ENCODE assay signal across 10 cellular contexts in genomic region chr5:132086277-132086794, GRCh38. TPM values are rescaled to one million over a fixed set of nuclear protein-coding genes. Genes with fewer than 3 reads are reported as not detected.
DNase-seq lines count a peak whose midpoint lies in the region; ATAC-seq and TF ChIP-seq lines count a peak whose summit lies in the region.
"Had no signal": no experiment of that assay in that cellular context is flagged by ENCODE, and none has a peak within 500 bp of the region (broad histone marks: within the 10 kb centered on the region; RNA-seq: fewer than 3 reads in every experiment).

No MANE protein-coding gene starts in this region.

- BruUV-seq in Caco-2 (replicated peaks; lab: Mats Ljungman, UMichigan) = no TSS peak

- no peaks in the 10 kb centered on the region for H3K36me3 Mint-ChIP-seq in Caco-2 (ENCODE audit: insufficient read depth, unreplicated experiment)

- H3K4me3 ChIP-seq in HEK293 (ENCODE audit: low read depth, low read length) (no peak overlapping the region), SK-N-SH (ENCODE audit: low read depth in 2 of 2, low read length in 1 of 2) (no peak overlapping the region), foreskin fibroblast (ENCODE audit: low read depth in 1 of 2, low read length in 2 of 2) (no peak overlapping the region), spleen (no peak overlapping the region), Caco-2 (ENCODE audit: low read depth, low read length) (no peak overlapping the region)

- no peaks in the 10 kb centered on the region for H3K9me3 ChIP-seq in HEK293 (ENCODE audit: control insufficient read depth, insufficient read depth, low read depth, low read length)
- no peaks in the 10 kb centered on the region for H3K9me3 ChIP-seq in SK-N-SH
- H3K9me3 ChIP-seq in spleen = no peaks in the 10 kb centered on the region
- H3K9me3 ChIP-seq in Caco-2 = no peaks in the 10 kb centered on the region

- peaks cover 2% of the 10 kb centered on the region for H3K27me3 Mint-ChIP-seq in Caco-2 (ENCODE audit: insufficient read depth, unreplicated experiment)

- WGBS in SK-N-SH (ENCODE audit: low lambda C conversion rate) = 11% methylated on average over 2 of the region's 2 CpGs
- WGBS in spleen, 5 donors = 51 to 86% (median 60%) methylated on average over 2 of the region's 2 CpGs

- H3K9ac ChIP-seq in SK-N-SH = peak overlapping the region; percentile 46; the same call in 1 of the 2 replicates

- no peak for ATAC-seq in GM21528 (IDR thresholded peaks at IDR 0.05; ENCODE audit: low FRiP score, unreplicated experiment)

- H3K9me3 Mint-ChIP-seq in Caco-2 (ENCODE audit: unreplicated experiment) = no peaks in the 10 kb centered on the region
- H3K9me3 Mint-ChIP-seq: immature natural killer cell had no signal

- POLR2A ChIA-PET in HEK293 (lab: Yijun Ruan, JAX) = no interaction called here
- POLR2A ChIA-PET in SK-N-SH (lab: Yijun Ruan, JAX) = no interaction called here
- POLR2A ChIA-PET in Caco-2 (lab: Charles Lee) = no interaction called here

- H3K27me3 ChIP-seq in SK-N-SH (ENCODE audit: insufficient read depth) (no peaks in the 10 kb centered on the region), spleen (replicated peaks in 1 of 7) (no peaks in the 10 kb centered on the region), Caco-2 (replicated peaks; ENCODE audit: control insufficient read depth, insufficient read depth, low read length) (no peaks in the 10 kb centered on the region)

- H3K4me1 ChIP-seq in HEK293 (ENCODE audit: control insufficient read depth, insufficient read depth, low read length) (0 out of 2 replicates have a peak, but pooled peaks cover 6% of the 10 kb centered on the region), SK-N-SH (ENCODE audit: control insufficient read depth in 1 of 2, insufficient read depth in 2 of 2, low read depth in 1 of 2, low read length in 1 of 2) (peaks cover 17% of the 10 kb centered on the region in 2 experiments), spleen (peaks cover 0 to 14% (median 5%) of the 10 kb centered on the region in 6 donors), Caco-2 (no peaks in the 10 kb centered on the region)

- no peaks in the 10 kb centered on the region for H4K20me1 ChIP-seq in SK-N-SH (ENCODE audit: insufficient read depth)

- H2AFZ ChIP-seq in SK-N-SH (ENCODE audit: low read depth) = 0 out of 2 replicates have a peak overlapping the region, but pooled peaks have one; percentile 20

- H3K36me3 ChIP-seq in HEK293 (ENCODE audit: control insufficient read depth in 2 of 2, insufficient read depth in 1 of 2, low read length in 2 of 2) (no peaks in the 10 kb centered on the region), SK-N-SH (replicated peaks in 1 of 2; ENCODE audit: control insufficient read depth in 1 of 2, insufficient read depth in 2 of 2, low read length in 1 of 2) (no peaks in the 10 kb centered on the region), spleen (no peaks in the 10 kb centered on the region), Caco-2 (ENCODE audit: control insufficient read depth, insufficient read depth, low read length) (no peaks in the 10 kb centered on the region)

- H3K4me1 Mint-ChIP-seq in Caco-2 (ENCODE audit: low read depth, unreplicated experiment) = no peaks in the 10 kb centered on the region

- TF ChIP-seq CTCF in HEK293 (tag by site-specific recombination; IDR thresholded peaks at IDR 0.05) = no peak
- no peak for TF ChIP-seq CTCF in SK-N-SH (IDR thresholded peaks at IDR 0.05)
- no peak for TF ChIP-seq CTCF in foreskin fibroblast (IDR thresholded peaks at IDR 0.05; ENCODE audit: low read depth, low read length)
- no peak for TF ChIP-seq CTCF in spleen (IDR thresholded peaks at IDR 0.05 in 8 of 11, conservative IDR thresholded peaks at IDR 0.05 in 3 of 11)
- TF ChIP-seq CTCF in Caco-2 (IDR thresholded peaks at IDR 0.05; ENCODE audit: insufficient read depth in 1 of 2, low read depth in 1 of 2, low read length in 1 of 2, severe bottlenecking in 1 of 2, unreplicated experiment in 1 of 2) = no peak

- intact Hi-C loops in spleen (cut with DNase I; ENCODE audit: low total_unique reads) = no loop called here
- intact Hi-C loops in Caco-2 (cut with micrococcal nuclease; ENCODE audit: unreplicated experiment) = no loop called here

- H3K4me3 Mint-ChIP-seq in Caco-2 (ENCODE audit: unreplicated experiment) = no peak overlapping the region
- H3K4me3 Mint-ChIP-seq: immature natural killer cell had no signal

- no peak overlapping the region for H3K27ac Mint-ChIP-seq in Caco-2 (ENCODE audit: unreplicated experiment)

- H3K27ac ChIP-seq in HEK293 (ENCODE audit: extremely low read depth, low read depth, low read length) = no peak overlapping the region
- peak overlapping the region; percentile 22 to 74 for H3K27ac ChIP-seq in SK-N-SH (ENCODE audit: low read depth in 2 of 2, low read length in 1 of 2)
- peak overlapping the region in 1 of 8 donors; percentile 11 for H3K27ac ChIP-seq in spleen

- no peak for TF ChIP-seq POLR2A in spleen (IDR thresholded peaks at IDR 0.05)

- DNase-seq in SK-N-SH = peak; percentile 59
- peak; percentile 95 to 97 for DNase-seq in foreskin fibroblast
- peak; percentile 76 for DNase-seq in spleen
- DNase-seq in Caco-2 = no peak
- DNase-seq in NCI-H1417 (lab: John Stamatoyannopoulos, UW) = no peak
- DNase-seq: activated CD8-positive, alpha-beta memory T cell treated with anti-CD3 and anti-CD28 coated beads, Interleukin-2, amount 50 U/mL, for 48 hours; immature natural killer cell; Kasumi-1 had no signal

- peaks cover 5% of the 10 kb centered on the region for H3F3A ChIP-seq in SK-N-SH (replicated peaks; ENCODE audit: insufficient read depth)

- no peaks in the 10 kb centered on the region for H3K9me2 ChIP-seq in SK-N-SH

- peak; percentile 17 to 88; a peak in 2 of 4 replicates for TF ChIP-seq EP300 in SK-N-SH (IDR thresholded peaks at IDR 0.05; ENCODE audit: borderline replicate concordance in 1 of 2, low read depth in 1 of 2, low read length in 1 of 2)

- CTCF ChIA-PET in HEK293 (lab: Yijun Ruan, JAX) = interaction anchor here (0.7 to 1.5 kb wide), 3 partner anchors 48 to 290 kb away, joined by 3 read pairs; no protein-coding TSS in a partner anchor
- CTCF ChIA-PET in SK-N-SH (lab: Yijun Ruan, JAX) = interaction anchor here (1.3 to 2.1 kb wide), 2 partner anchors 21 to 24 kb away, joined by 7 to 11 read pairs; no protein-coding TSS in a partner anchor
- CTCF ChIA-PET in Caco-2 (lab: Charles Lee) = no interaction called here

- no peak for TF ChIP-seq RAD21 in SK-N-SH (IDR thresholded peaks at IDR 0.05; ENCODE audit: low read length)

- no peaks in the 10 kb centered on the region for H3K79me2 ChIP-seq in SK-N-SH (ENCODE audit: insufficient read depth)

- peak overlapping the region; percentile 45; the same call in 1 of the 2 replicates for H3K4me2 ChIP-seq in SK-N-SH

TF ChIP-seq in HEK293, 187 proteins besides CTCF, POLR2A, EP300 and RAD21 (continues in another document):
- TF ChIP-seq ZBTB20 (tag by site-specific recombination; IDR thresholded peaks at IDR 0.05) = peak; percentile 41; the same call in 1 of the 2 replicates
- peak; percentile 35 for TF ChIP-seq ZNF692 (tag by site-specific recombination; IDR thresholded peaks at IDR 0.05)
- no peak for TF ChIP-seq ZFP37 (tag by site-specific recombination; IDR thresholded peaks at IDR 0.05)

TF ChIP-seq in SK-N-SH, 30 proteins besides CTCF, POLR2A, EP300 and RAD21 (continues in another document):
- TF ChIP-seq CHD2 (IDR thresholded peaks at IDR 0.05; ENCODE audit: low read length, partially characterized antibody) (no peak), FOSL2 (IDR thresholded peaks at IDR 0.05; ENCODE audit: borderline replicate concordance, low read depth) (peak; percentile 65), RXRA (IDR thresholded peaks at IDR 0.05; ENCODE audit: borderline replicate concordance, low read depth) (peak; percentile 94), GATA2 (CRISPR knock-in tag; IDR thresholded peaks at IDR 0.05) (no peak), SMC3 (IDR thresholded peaks at IDR 0.05; ENCODE audit: low read depth, low read length) (no peak), ELF1 (IDR thresholded peaks at IDR 0.05) (peak; percentile 40; the same call in 1 of the 2 replicates), RCOR1 (IDR thresholded peaks at IDR 0.05; ENCODE audit: low read length) (no peak), JUND (IDR thresholded peaks at IDR 0.05) (peak; percentile 69), EZH2phosphoT487 (IDR thresholded peaks at IDR 0.05; ENCODE audit: borderline replicate concordance, low read depth) (no peak), GABPA (IDR thresholded peaks at IDR 0.05; ENCODE audit: low read depth) (peak; percentile 37), RFX5 (IDR thresholded peaks at IDR 0.05; ENCODE audit: low read length) (no peak), FOXJ3 (CRISPR knock-in tag; IDR thresholded peaks at IDR 0.05) (no peak), MXI1 (IDR thresholded peaks at IDR 0.05; ENCODE audit: low read depth, low read length) (no peak), TEAD4 (IDR thresholded peaks at IDR 0.05; ENCODE audit: borderline replicate concordance, insufficient read depth) (peak; percentile 79; the same call in 1 of the 2 replicates), POLR2AphosphoS5 (IDR thresholded peaks at IDR 0.05; ENCODE audit: low read depth, low read length) (peak; percentile 60; the same call in 1 of the 2 replicates), SIN3A (IDR thresholded peaks at IDR 0.05; ENCODE audit: borderline replicate concordance, low read depth, low read length) (peak; percentile 66; the same call in 1 of the 2 replicates), USF2 (IDR thresholded peaks at IDR 0.05; ENCODE audit: borderline replicate concordance, low read depth, low read length) (peak; percentile 30; the same call in 1 of the 2 replicates), MAX (IDR thresholded peaks at IDR 0.05; ENCODE audit: low read depth) (peak; percentile 78)

RNA-seq across cellular contexts. Expression of gene CSF2, which starts 12.7 kb away (rescaled TPM):
- polyA plus RNA-seq in SK-N-SH (2012; rRNA removed) (0.70 and 0.97 TPM in 2 replicates), spleen (not detected)
- 0.54 and 0.62 TPM in 2 replicates for polyA plus RNA-seq in SK-N-SH (2012; cell fraction: cytosol; rRNA removed)
- polyA plus RNA-seq in SK-N-SH (2012; cell fraction: nucleus; rRNA removed) = 0.64 and 1.5 TPM in 2 replicates
- total RNA-seq in spleen (not detected), Caco-2 (2022) (not detected in 2 replicates)

RNA-seq across cellular contexts. Expression of gene IL3, which starts 25.9 kb away (rescaled TPM):
- polyA plus RNA-seq in SK-N-SH (2012; rRNA removed) (not detected in 2 replicates), spleen (not detected)
- polyA plus RNA-seq in SK-N-SH (2012; cell fraction: cytosol; rRNA removed) = not detected in 2 replicates
- polyA plus RNA-seq in SK-N-SH (2012; cell fraction: nucleus; rRNA removed) = not detected in 2 replicates
- total RNA-seq in spleen (not detected), Caco-2 (2022) (not detected in 2 replicates)

Comparison
In these comparisons a context has a peak if more than half of its experiments do, and no peak if none do; other contexts are left out.
1. DNase-seq: peak in SK-N-SH (single experiment), foreskin fibroblast (2 of 2) and spleen (single experiment); none in Caco-2 (0 of 2) and NCI-H1417 (0 of 3).
2. Of the 4 proteins assayed by ChIP-seq in both HEK293 and SK-N-SH: peak only in HEK293: none; only in SK-N-SH: PBX3, REST and YY1; in both: none; in neither: 1.